8 cellular contexts compared by ENCODE assay signal in genomic region chr13:102591988-102592781, GRCh38. TPM values are rescaled to one million over a fixed set of nuclear protein-coding genes. Genes with fewer than 3 reads are reported as not detected.
DNase-seq lines count a peak whose midpoint lies in the region; ATAC-seq, FAIRE-seq and TF ChIP-seq lines count a peak whose summit lies in the region.

No MANE protein-coding gene starts in this region.

- H4K91ac ChIP-seq in neuronal stem cell (ENCODE audit: low read depth, low read length, poor library complexity) = no peak overlapping the region

- H3K27ac ChIP-seq in RWPE2 (ENCODE audit: poor library complexity, severe bottlenecking) = peak overlapping the region; percentile 13
- no peak overlapping the region for H3K27ac ChIP-seq in neuronal stem cell (replicated peaks; ENCODE audit: low read length)
- peak overlapping the region; percentile 90 for H3K27ac ChIP-seq in substantia nigra (ENCODE audit: low read depth, low read length, poor library complexity, severe bottlenecking)

- peak overlapping the region; percentile 77 for H3K4me3 ChIP-seq in Jurkat, Clone E6-1 (ENCODE audit: low read length)
- peak overlapping the region; percentile 39 for H3K4me3 ChIP-seq in RWPE2 (ENCODE audit: severe bottlenecking)
- peak overlapping the region; percentile 49 to 83 for H3K4me3 ChIP-seq in neuronal stem cell (ENCODE audit: low read length in 2 of 2)

- peak; percentile 87 for TF ChIP-seq CTCF in RWPE2 (IDR thresholded peaks at IDR 0.05; ENCODE audit: poor library complexity, severe bottlenecking)

- H3K27me3 ChIP-seq in RWPE2 (ENCODE audit: insufficient read depth, poor library complexity, severe bottlenecking) = no peaks in the 10 kb centered on the region
- no peaks in the 10 kb centered on the region for H3K27me3 ChIP-seq in neuronal stem cell (ENCODE audit: control insufficient read depth in 3 of 3, insufficient read depth in 3 of 3, low read depth in 1 of 3, low read length in 3 of 3)

- peak overlapping the region; percentile 85 for H2AFZ ChIP-seq in neuronal stem cell (ENCODE audit: low read length)

- H2BK12ac ChIP-seq in neuronal stem cell (ENCODE audit: low read length) = no peak overlapping the region

- peak overlapping the region; percentile 56 for H3K9ac ChIP-seq in neuronal stem cell (ENCODE audit: low read depth, low read length, poor library complexity)

- no peaks in the 10 kb centered on the region for H3K36me3 ChIP-seq in RWPE2 (ENCODE audit: low read depth)
- H3K36me3 ChIP-seq in neuronal stem cell (replicated peaks in 1 of 2; ENCODE audit: control insufficient read depth in 2 of 2, insufficient read depth in 2 of 2, low read length in 2 of 2) = no peaks in the 10 kb centered on the region

- H3K79me1 ChIP-seq in neuronal stem cell (ENCODE audit: low read depth, low read length) = no peaks in the 10 kb centered on the region

- no peak overlapping the region for H4K8ac ChIP-seq in neuronal stem cell (ENCODE audit: low read depth, low read length)

- peaks cover 7% of the 10 kb centered on the region for H3K4me1 ChIP-seq in RWPE2 (ENCODE audit: insufficient read depth, poor library complexity, severe bottlenecking)
- H3K4me1 ChIP-seq in neuronal stem cell (ENCODE audit: control insufficient read depth in 2 of 2, insufficient read depth in 1 of 2, low read depth in 1 of 2, low read length in 2 of 2) = peaks cover 2 to 5% of the 10 kb centered on the region in 2 donors

- H2BK15ac ChIP-seq in neuronal stem cell (ENCODE audit: low read length) = no peak overlapping the region

- H2AK5ac ChIP-seq in neuronal stem cell (ENCODE audit: low read depth, low read length) = no peak overlapping the region

- DNase-seq in DMS79 (lab: John Stamatoyannopoulos, UW) = peak; percentile 88
- peak; percentile 74 for DNase-seq in Jurkat, Clone E6-1 (ENCODE audit: low read depth, low spot score)
- peak; percentile 73 for DNase-seq in RWPE2 (ENCODE audit: low spot score)
- peak; percentile 83 for DNase-seq in activated gamma-delta T cell treated with Interleukin-2 at 50 U/mL for 16 hours
- DNase-seq in frontal cortex (ENCODE audit: low spot score in 2 of 2) = peak; percentile 19 to 40
- DNase-seq in neuronal stem cell (ENCODE audit: low spot score) = peak; percentile 74
- peak in 48 of 49 donors; percentile 23 to 96 (median 66) for DNase-seq in substantia nigra (lab: John Stamatoyannopoulos, UW)

- FAIRE-seq in frontal cortex (lab: Jason Lieb, UNC) = no peak

- no peak overlapping the region for H2BK120ac ChIP-seq in neuronal stem cell (ENCODE audit: low read depth, low read length)

- no CpG with 5 or more reads among the region's 36 CpGs for WGBS in neuronal stem cell (ENCODE audit: extremely low coverage in 2 of 2, insufficient read length in 2 of 2, insufficient replicate concordance in 1 of 2), 2 donors

- peak overlapping the region; percentile 73 for H3K4me2 ChIP-seq in neuronal stem cell (ENCODE audit: insufficient read depth, low read length, poor library complexity, severe bottlenecking)

- no peak overlapping the region for H2BK5ac ChIP-seq in neuronal stem cell (ENCODE audit: low read length)

- H3K23ac ChIP-seq in neuronal stem cell (ENCODE audit: low read depth, low read length, poor library complexity) = no peak overlapping the region

- H3K18ac ChIP-seq in neuronal stem cell (ENCODE audit: low read length) = peak overlapping the region; percentile 91

- ATAC-seq in GM21529 (IDR thresholded peaks at IDR 0.05; ENCODE audit: unreplicated experiment) = peak; percentile 43
- peak; percentile 50 for ATAC-seq in RWPE2 (ENCODE audit: low read depth)

- no peak overlapping the region for H3K4ac ChIP-seq in neuronal stem cell (ENCODE audit: low read length)

- H3K9me3 ChIP-seq in RWPE2 (ENCODE audit: severe bottlenecking) = no peaks in the 10 kb centered on the region
- H3K9me3 ChIP-seq in neuronal stem cell (replicated peaks in 1 of 2; ENCODE audit: control insufficient read depth in 2 of 2, insufficient read depth in 1 of 2, low read depth in 1 of 2, low read length in 2 of 2) = no peaks in the 10 kb centered on the region

- peak overlapping the region; percentile 32 for H3K14ac ChIP-seq in neuronal stem cell (ENCODE audit: low read length)

RNA-seq across cellular contexts. Expression of gene TPP2, which starts 4.6 kb away (rescaled TPM):
- polyA plus RNA-seq in Jurkat, Clone E6-1 (2012; ENCODE audit: insufficient read depth, insufficient read length) = 54.5 TPM
- total RNA-seq in frontal cortex = 57.5 TPM
- 29.8 TPM for polyA plus RNA-seq in neuronal stem cell (2013, experiment 1 of 2)
- 30.2 TPM for polyA plus RNA-seq in neuronal stem cell (2013, experiment 2 of 2)

Comparison
In these comparisons a context has a peak if more than half of its experiments do, and no peak if none do; other contexts are left out.
1. DNase-seq: peak in every context shown above with its lines; median percentile 88 in DMS79; 83 in activated gamma-delta T cell treated with Interleukin-2 at 50 U/mL for 16 hours; 74 in Jurkat, Clone E6-1; 74 in neuronal stem cell; 73 in RWPE2; 66 in substantia nigra; 30 in frontal cortex.